ENCODE assay signal across 12 cellular contexts in genomic region chr12:128637616-128638606, GRCh38.
DNase-seq lines count a peak whose midpoint lies in the region; ATAC-seq and TF ChIP-seq lines count a peak whose summit lies in the region.
"Had no signal": no experiment of that assay in that cellular context is flagged by ENCODE, and none has a peak within 500 bp of the region (broad histone marks: within the 10 kb centered on the region; RNA-seq: fewer than 3 reads in every experiment).

No MANE protein-coding gene starts in this region.

- TF ChIP-seq CTCF in GM12865 (IDR thresholded peaks at IDR 0.05; ENCODE audit: insufficient read depth, low read depth, low read length, missing control alignments) = no peak

- no peak overlapping the region for H3K4me3 ChIP-seq in GM12865 (ENCODE audit: low read depth, low read length)
- H3K4me3 ChIP-seq: heart left ventricle, tibial artery had no signal

- DNase-seq in GM12865 (ENCODE audit: low read depth) = peak; percentile 88
- peak; percentile 69 for DNase-seq in NCI-H510A treated with DMSO at 0.1 percent for 48 hours (lab: John Stamatoyannopoulos, UW)
- DNase-seq in activated effector memory CD4-positive, alpha-beta T cell treated with Interleukin-2 at 50 U/mL for 16 hours = no peak
- no peak for DNase-seq in effector CD4-positive, alpha-beta T cell
- DNase-seq in effector CD8-positive, alpha-beta T cell (lab: John Stamatoyannopoulos, UW) = no peak
- DNase-seq in AG08396 (ENCODE audit: low spot score) = no peak
- DNase-seq: heart left ventricle; OCI-M1; stimulated activated CD4-positive, alpha-beta T cell treated with anti-CD3 and anti-CD28 coated beads, Interleukin-4, amount 100 ng/mL, for 1 hour; tibial artery had no signal

- peak; percentile 92 for ATAC-seq in GM19467 (IDR thresholded peaks at IDR 0.05; ENCODE audit: unreplicated experiment)
- ATAC-seq in HG03025 (IDR thresholded peaks at IDR 0.05; ENCODE audit: low FRiP score, unreplicated experiment) = peak; percentile 92
- ATAC-seq: heart left ventricle had no signal

Comparison
In these comparisons a context has a peak if more than half of its experiments do, and no peak if none do; other contexts are left out.
1. DNase-seq: peak in GM12865 (single experiment) and NCI-H510A treated with DMSO at 0.1 percent for 48 hours (single experiment); none in activated effector memory CD4-positive, alpha-beta T cell treated with Interleukin-2 at 50 U/mL for 16 hours (single experiment), effector CD4-positive, alpha-beta T cell (single experiment), effector CD8-positive, alpha-beta T cell (single experiment) and AG08396 (single experiment).